8 cellular contexts compared by ENCODE assay signal in the genomic region with DNA sequence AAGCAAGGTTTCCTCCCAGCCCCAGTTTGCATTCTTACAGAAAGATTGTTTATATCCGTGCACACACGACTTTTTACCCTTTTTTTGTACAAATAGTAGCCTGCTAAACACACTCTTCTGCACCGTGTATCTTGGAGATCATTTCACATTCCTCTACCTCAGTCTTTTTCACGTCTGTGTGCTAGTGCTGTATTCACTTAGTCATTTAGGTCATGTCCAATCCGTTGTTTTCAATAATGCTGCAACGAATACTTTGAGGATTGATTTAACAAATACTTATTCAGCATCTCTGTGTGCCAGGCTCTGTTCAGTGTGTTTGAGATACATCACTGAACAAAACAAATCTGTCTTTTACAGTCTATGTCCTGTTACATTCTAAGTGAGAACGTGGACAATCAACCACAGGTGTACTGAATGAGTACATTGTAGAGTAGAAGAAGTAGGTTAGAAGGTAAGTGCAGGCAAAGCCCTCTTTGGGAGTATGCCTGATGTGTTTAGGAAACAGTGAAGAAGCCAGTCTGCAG. TPM values are rescaled to one million over a fixed set of nuclear protein-coding genes. Genes with fewer than 3 reads are reported as not detected.
A peak's percentile ranks its signal among the peaks of the same experiment; 100 is the strongest.
DNase-seq lines count a peak whose midpoint lies in the region; ATAC-seq and TF ChIP-seq lines count a peak whose summit lies in the region.

No MANE protein-coding gene starts in this region.

- H3K9me3 Mint-ChIP-seq in CD4-positive, CD25-positive, alpha-beta regulatory T cell: peaks cover 0 to 2% (median 0%) of the 10 kb centered on the region in 7 donors
- no peaks in the 10 kb centered on the region for H3K9me3 Mint-ChIP-seq in neural crest cell

- peaks cover 56% of the 10 kb centered on the region for H3K4me1 ChIP-seq in CD4-positive, CD25-positive, alpha-beta regulatory T cell (ENCODE audit: control insufficient read depth, insufficient read depth, low read length, poor library complexity, severe bottlenecking)
- H3K4me1 ChIP-seq in duodenal mucosa (ENCODE audit: control insufficient read depth in 1 of 2, insufficient read depth in 2 of 2, low read length in 2 of 2): peaks cover 16 to 20% of the 10 kb centered on the region in 2 donors

- no peak for TF ChIP-seq CTCF in neural crest cell (conservative IDR thresholded peaks at IDR 0.05)

- H3K4me3 Mint-ChIP-seq in CD4-positive, CD25-positive, alpha-beta regulatory T cell: peak overlapping the region; percentile 92 to 99 (median 94)
- peak overlapping the region; percentile 94 for H3K4me3 Mint-ChIP-seq in neural crest cell

- peak overlapping the region; percentile 95 to 96 for H3K9ac ChIP-seq in duodenal mucosa (ENCODE audit: low read depth in 1 of 2, low read length in 2 of 2)

- peaks cover 8% of the 10 kb centered on the region for H3K36me3 Mint-ChIP-seq in CD4-positive, CD25-positive, alpha-beta regulatory T cell
- no peaks in the 10 kb centered on the region for H3K36me3 Mint-ChIP-seq in neural crest cell (ENCODE audit: low read depth)

- H3K27ac ChIP-seq in CD4-positive, CD25-positive, alpha-beta regulatory T cell (ENCODE audit: insufficient read depth, low read length, poor library complexity, severe bottlenecking): peak overlapping the region; percentile 74
- peak overlapping the region; percentile 61 for H3K27ac ChIP-seq in duodenal mucosa (ENCODE audit: low read depth, low read length)

- H3K4me1 Mint-ChIP-seq in CD4-positive, CD25-positive, alpha-beta regulatory T cell: peaks cover 9 to 58% (median 36%) of the 10 kb centered on the region in 4 donors
- peaks cover 12% of the 10 kb centered on the region for H3K4me1 Mint-ChIP-seq in neural crest cell

- ATAC-seq in CD4-positive, CD25-positive, alpha-beta regulatory T cell (ENCODE audit: low read depth in 2 of 2): no peak
- ATAC-seq in GM19452 (IDR thresholded peaks at IDR 0.05; ENCODE audit: unreplicated experiment) (no peak), GM18873 (IDR thresholded peaks at IDR 0.05; ENCODE audit: low FRiP score, unreplicated experiment) (no peak)

- H3K27me3 Mint-ChIP-seq in CD4-positive, CD25-positive, alpha-beta regulatory T cell: peaks cover 5% of the 10 kb centered on the region
- H3K27me3 Mint-ChIP-seq in neural crest cell (ENCODE audit: low read depth): peaks cover 10% of the 10 kb centered on the region

- no peaks in the 10 kb centered on the region for H3K9me3 ChIP-seq in CD4-positive, CD25-positive, alpha-beta regulatory T cell (ENCODE audit: control insufficient read depth in 2 of 2, low read length in 2 of 2)
- H3K9me3 ChIP-seq in duodenal mucosa (ENCODE audit: control insufficient read depth in 1 of 2, low read length in 2 of 2): no peaks in the 10 kb centered on the region

- in situ Hi-C loops in ACHN (cut with HindIII; ENCODE audit: low pct_ligation_motif_present, low pct_unique_long_range_greater_than_20kb, low sequenced_read_pairs): no loop called here

- peak overlapping the region; percentile 89 for H3K4me3 ChIP-seq in CD4-positive, CD25-positive, alpha-beta regulatory T cell (ENCODE audit: low read depth, low read length)
- peak overlapping the region; percentile 98 for H3K4me3 ChIP-seq in duodenal mucosa (ENCODE audit: low read depth in 1 of 2, low read length in 2 of 2)

- H3K36me3 ChIP-seq in CD4-positive, CD25-positive, alpha-beta regulatory T cell (ENCODE audit: control insufficient read depth, insufficient read depth, low read length): peaks cover 2% of the 10 kb centered on the region
- peaks cover 8 to 24% of the 10 kb centered on the region in 2 donors for H3K36me3 ChIP-seq in duodenal mucosa (ENCODE audit: control insufficient read depth in 1 of 2, insufficient read depth in 2 of 2, low read length in 2 of 2)

- peak overlapping the region in 2 of 3 donors; percentile 91 to 96 for H3K27ac Mint-ChIP-seq in CD4-positive, CD25-positive, alpha-beta regulatory T cell
- H3K27ac Mint-ChIP-seq in neural crest cell (ENCODE audit: unreplicated experiment): no peak overlapping the region

- H3K27me3 ChIP-seq in CD4-positive, CD25-positive, alpha-beta regulatory T cell (ENCODE audit: control insufficient read depth, insufficient read depth, low read length): no peaks in the 10 kb centered on the region
- no peaks in the 10 kb centered on the region for H3K27me3 ChIP-seq in duodenal mucosa (ENCODE audit: control insufficient read depth in 1 of 2, insufficient read depth in 2 of 2, low read length in 2 of 2)

- peak in 1 of 3 donors; percentile 21 for DNase-seq in CD4-positive, CD25-positive, alpha-beta regulatory T cell
- DNase-seq in NCI-H460 (ENCODE audit: extremely low read depth, low read depth) (peak; percentile 6), neural crest cell (ENCODE audit: low read depth, low spot score) (no peak), ACHN (no peak), NOMO-1 treated with dmso at 0.1 percent for 144 hours (lab: John Stamatoyannopoulos, UW; ENCODE audit: unreplicated experiment) (no peak)

RNA-seq across cellular contexts. Expression of gene JMJD7, which starts 0.9 kb away (rescaled TPM):
- 42.2 TPM for total RNA-seq in CD4-positive, CD25-positive, alpha-beta regulatory T cell
- polyA plus RNA-seq in CD4-positive, CD25-positive, alpha-beta regulatory T cell: 10 to 100 TPM; 17.0 to 26.1 (median 24.5) TPM
- 3.1 TPM in 2 replicates for total RNA-seq in NCI-H460 (2014; rRNA removed; shearing (Covaris generic))
- polyA plus RNA-seq in NCI-H460 (2014; cell fraction: nucleus; rRNA removed): 18.1 and 20.6 TPM in 2 replicates
- 14.8 and 16.6 TPM in 2 replicates for total RNA-seq in neural crest cell

RNA-seq across cellular contexts. Expression of gene PLA2G4B, which starts 9.8 kb away (rescaled TPM):
- 30.1 TPM for total RNA-seq in CD4-positive, CD25-positive, alpha-beta regulatory T cell
- 1 to 10 TPM in 2 of 4 donors, under 1 TPM in 2; 0.42 to 3.4 (median 1.4) TPM for polyA plus RNA-seq in CD4-positive, CD25-positive, alpha-beta regulatory T cell
- total RNA-seq in NCI-H460 (2014; rRNA removed; shearing (Covaris generic)): 1.7 and 4.0 TPM in 2 replicates
- 32.5 and 37.6 TPM in 2 replicates for polyA plus RNA-seq in NCI-H460 (2014; cell fraction: nucleus; rRNA removed)
- total RNA-seq in neural crest cell: 5.7 and 8.5 TPM in 2 replicates

RNA-seq across cellular contexts. Expression of gene MAPKBP1, which starts 54.5 kb away (rescaled TPM):
- total RNA-seq in CD4-positive, CD25-positive, alpha-beta regulatory T cell: 40.4 TPM
- 1 to 10 TPM; 1.9 to 3.1 (median 2.6) TPM for polyA plus RNA-seq in CD4-positive, CD25-positive, alpha-beta regulatory T cell
- total RNA-seq in NCI-H460 (2014; rRNA removed; shearing (Covaris generic)): 8.2 and 9.0 TPM in 2 replicates
- 30.8 and 37.5 TPM in 2 replicates for polyA plus RNA-seq in NCI-H460 (2014; cell fraction: nucleus; rRNA removed)
- 31.9 and 36.6 TPM in 2 replicates for total RNA-seq in neural crest cell
